16 cellular contexts compared by ENCODE assay signal in genomic region chr18:13425357-13426095, GRCh38.
A peak's percentile ranks its signal among the peaks of the same experiment; 100 is the strongest.
DNase-seq lines count a peak whose midpoint lies in the region; ATAC-seq, FAIRE-seq and TF ChIP-seq lines count a peak whose summit lies in the region.
"Had no signal": no experiment of that assay in that cellular context is flagged by ENCODE, and none has a peak within 500 bp of the region (broad histone marks: within the 10 kb centered on the region; RNA-seq: fewer than 3 reads in every experiment).

No MANE protein-coding gene starts in this region.

- TF ChIP-seq CTCF in ovary (IDR thresholded peaks at IDR 0.05): no peak

- TF ChIP-seq POLR2A in ovary (IDR thresholded peaks at IDR 0.05) (no peak), GM12892 (IDR thresholded peaks at IDR 0.05; ENCODE audit: low read depth, low read length) (no peak)

- H3K9me3 ChIP-seq in ovary: no peaks in the 10 kb centered on the region
- H3K9me3 ChIP-seq: esophagus muscularis mucosa, left lung had no signal

- H3K27me3 Mint-ChIP-seq in T-helper 2 cell treated with Interferon-gamma antibody and Interleukin-4, amounts not matched to agents 5 μg/mL and 100 μg/mL, for 36 hours (ENCODE audit: low read depth): no peaks in the 10 kb centered on the region

- no peak for ATAC-seq in HG02981 (IDR thresholded peaks at IDR 0.05; ENCODE audit: unreplicated experiment)
- ATAC-seq: left lung had no signal

- intact Hi-C loops in ovary (cut with DNase I): no loop called here

- no peaks in the 10 kb centered on the region for H3K9me3 Mint-ChIP-seq in T-helper 2 cell treated with Interferon-gamma antibody and Interleukin-4, amounts not matched to agents 5 μg/mL and 100 μg/mL, for 36 hours
- H3K9me3 Mint-ChIP-seq: naive B cell had no signal

- DNase-seq in stimulated activated CD4-positive, alpha-beta T cell treated with anti-CD3 and anti-CD28 coated beads, Interleukin-15, amount 100 ng/mL, for 24 hours: peak; percentile 50
- DNase-seq in stimulated activated CD4-positive, alpha-beta T cell treated with anti-CD3 and anti-CD28 coated beads, Interleukin-4, amount 100 ng/mL, for 24 hours: no peak
- DNase-seq in T-helper 2 cell treated with Interferon-gamma antibody and Interleukin-4, amounts not matched to agents 5 μg/mL and 100 μg/mL, for 36 hours (ENCODE audit: low spot score): no peak
- DNase-seq in dermis microvascular lymphatic vessel endothelial cell (ENCODE audit: low read depth in 2 of 2): peak; percentile 13 to 30
- DNase-seq in ovary: no peak
- no peak for DNase-seq in NCI-H524 (lab: John Stamatoyannopoulos, UW)
- DNase-seq in GM12892 (ENCODE audit: insufficient read length): no peak
- DNase-seq: left lung; naive B cell; stimulated activated CD4-positive, alpha-beta T cell treated with anti-CD3 and anti-CD28 coated beads, Interleukin-1b, Interleukin-23, amount 100 ng/mL, for 48 hours had no signal

- peak overlapping the region; percentile 32 for H3K4me3 Mint-ChIP-seq in T-helper 2 cell treated with Interferon-gamma antibody and Interleukin-4, amounts not matched to agents 5 μg/mL and 100 μg/mL, for 36 hours
- H3K4me3 Mint-ChIP-seq: naive B cell had no signal

- WGBS in ovary, 3 donors: 84 to 88% (median 85%) methylated on average over 16 of the region's 16 CpGs

- no peaks in the 10 kb centered on the region for H3K36me3 ChIP-seq in ovary
- H3K36me3 ChIP-seq: esophagus muscularis mucosa, left lung had no signal

- FAIRE-seq in GM12892 (lab: Jason Lieb, UNC): no peak
- FAIRE-seq: H54 had no signal

- H3K4me3 ChIP-seq in ovary: no peak overlapping the region
- H3K4me3 ChIP-seq: esophagus muscularis mucosa, hepatocyte, left lung, PC-9 had no signal

- peaks cover 1% of the 10 kb centered on the region for H3K36me3 Mint-ChIP-seq in T-helper 2 cell treated with Interferon-gamma antibody and Interleukin-4, amounts not matched to agents 5 μg/mL and 100 μg/mL, for 36 hours (ENCODE audit: low read depth)
- H3K36me3 Mint-ChIP-seq: naive B cell had no signal

- H3K4me1 Mint-ChIP-seq in T-helper 2 cell treated with Interferon-gamma antibody and Interleukin-4, amounts not matched to agents 5 μg/mL and 100 μg/mL, for 36 hours (ENCODE audit: low read depth): peaks cover 52% of the 10 kb centered on the region

- no peak for TF ChIP-seq EP300 in ovary (IDR thresholded peaks at IDR 0.05)

- H3K27ac ChIP-seq in ovary: no peak overlapping the region
- H3K27ac ChIP-seq: hepatocyte, HL-60, left lung, PC-9 had no signal

- H3K4me1 ChIP-seq in ovary (ENCODE audit: insufficient read depth): no peaks in the 10 kb centered on the region

- no peak overlapping the region for H3K27ac Mint-ChIP-seq in T-helper 2 cell treated with Interferon-gamma antibody and Interleukin-4, amounts not matched to agents 5 μg/mL and 100 μg/mL, for 36 hours
- H3K27ac Mint-ChIP-seq: naive B cell had no signal

- H3K27me3 ChIP-seq in ovary: no peaks in the 10 kb centered on the region
- H3K27me3 ChIP-seq: esophagus muscularis mucosa, hepatocyte, left lung had no signal

Comparison
In these comparisons a context has a peak if more than half of its experiments do, and no peak if none do; other contexts are left out.
1. DNase-seq: peak in stimulated activated CD4-positive, alpha-beta T cell treated with anti-CD3 and anti-CD28 coated beads, Interleukin-15, amount 100 ng/mL, for 24 hours (single experiment) and dermis microvascular lymphatic vessel endothelial cell (2 of 2); none in stimulated activated CD4-positive, alpha-beta T cell treated with anti-CD3 and anti-CD28 coated beads, Interleukin-4, amount 100 ng/mL, for 24 hours (single experiment), T-helper 2 cell treated with Interferon-gamma antibody and Interleukin-4, amounts not matched to agents 5 μg/mL and 100 μg/mL, for 36 hours (single experiment), ovary (0 of 5), NCI-H524 (0 of 2) and GM12892 (single experiment).